In the genomic region with DNA sequence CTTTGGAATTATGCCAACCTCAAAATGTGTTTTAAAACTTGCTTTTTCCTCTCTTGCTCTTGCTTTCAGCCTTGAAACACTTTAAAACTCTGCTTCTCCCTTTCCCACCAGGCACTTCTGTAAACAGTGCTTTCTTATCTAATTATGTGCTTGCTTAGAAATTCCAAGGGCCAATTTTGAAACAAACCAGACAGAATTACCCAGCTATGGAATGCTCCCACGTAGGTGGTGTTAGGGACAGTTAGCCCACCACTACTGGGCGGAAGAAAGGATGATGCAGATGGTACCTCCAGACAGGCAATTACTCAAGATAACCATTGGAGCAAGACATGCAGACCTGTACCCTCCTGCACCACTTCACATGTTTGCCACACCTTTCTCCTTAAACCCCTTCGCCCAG, we compare ENCODE assay signal across 18 cellular contexts.
DNase-seq lines count a peak whose midpoint lies in the region; ATAC-seq and TF ChIP-seq lines count a peak whose summit lies in the region.
"Had no signal": no experiment of that assay in that cellular context is flagged by ENCODE, and none has a peak within 500 bp of the region (broad histone marks: within the 10 kb centered on the region; RNA-seq: fewer than 3 reads in every experiment).

No MANE protein-coding gene starts in this region.

- H3K27me3 Mint-ChIP-seq in mesothelial cell of epicardium (ENCODE audit: low read depth): no peaks in the 10 kb centered on the region
- no peaks in the 10 kb centered on the region for H3K27me3 Mint-ChIP-seq in activated naive CD4-positive, alpha-beta T cell treated with anti-CD3 and anti-CD28 coated beads, Interleukin-2, amount 10 ng/mL, durations not matched to agents 7 days and 5 days
- H3K27me3 Mint-ChIP-seq: B cell; CD4-positive, CD25-positive, alpha-beta regulatory T cell; CD8-positive, alpha-beta memory T cell had no signal

- DNase-seq in ELF-1 (ENCODE audit: low read depth, low spot score): peak; percentile 36
- peak; percentile 28 for DNase-seq in SK-N-DZ (ENCODE audit: low spot score)
- peak; percentile 14 for DNase-seq in hepatocyte (ENCODE audit: low spot score)
- DNase-seq in mesothelial cell of epicardium (ENCODE audit: low spot score in 2 of 2, unreplicated experiment in 2 of 2): no peak
- no peak for DNase-seq in left lung
- DNase-seq in activated naive CD4-positive, alpha-beta T cell treated with anti-CD3 and anti-CD28 coated beads, Interleukin-2, amount 10 ng/mL, durations not matched to agents 7 days and 5 days: no peak
- DNase-seq: C1 segment of cervical spinal cord; CD4-positive, CD25-positive, alpha-beta regulatory T cell; CD8-positive, alpha-beta memory T cell; COR-L47; DMS 273 treated with DMSO at 0.1 percent for 48 hours; DMS53; DND-41; EL; HCEC 1CT had no signal

- H3K27ac ChIP-seq in hepatocyte (no peak overlapping the region), left lung (no peak overlapping the region)
- H3K27ac ChIP-seq: HL-60 had no signal

- H3K36me3 ChIP-seq in hepatocyte (replicated peaks; ENCODE audit: insufficient read depth, low read depth) (no peaks in the 10 kb centered on the region), left lung (no peaks in the 10 kb centered on the region)

- peaks cover 3% of the 10 kb centered on the region for H3K9me3 Mint-ChIP-seq in mesothelial cell of epicardium
- peaks cover 16% of the 10 kb centered on the region for H3K9me3 Mint-ChIP-seq in activated naive CD4-positive, alpha-beta T cell treated with anti-CD3 and anti-CD28 coated beads, Interleukin-2, amount 10 ng/mL, durations not matched to agents 7 days and 5 days

- H3K27me3 ChIP-seq in hepatocyte (no peaks in the 10 kb centered on the region), left lung (no peaks in the 10 kb centered on the region)

- H3K9me3 ChIP-seq in hepatocyte (ENCODE audit: low read depth) (no peaks in the 10 kb centered on the region), left lung (no peaks in the 10 kb centered on the region)

- H2AFZ ChIP-seq in hepatocyte: no peak overlapping the region

- H3K9me2 ChIP-seq in hepatocyte (replicated peaks; ENCODE audit: insufficient read depth): no peaks in the 10 kb centered on the region

- TF ChIP-seq CTCF in hepatocyte (IDR thresholded peaks at IDR 0.05; ENCODE audit: poor library complexity): no peak
- no peak for TF ChIP-seq CTCF in mesothelial cell of epicardium (IDR thresholded peaks at IDR 0.05; ENCODE audit: unreplicated experiment)
- no peak for TF ChIP-seq CTCF in left lung (IDR thresholded peaks at IDR 0.05)

- H3K27ac Mint-ChIP-seq in mesothelial cell of epicardium: peak overlapping the region; percentile 74
- H3K27ac Mint-ChIP-seq in activated naive CD4-positive, alpha-beta T cell treated with anti-CD3 and anti-CD28 coated beads, Interleukin-2, amount 10 ng/mL, durations not matched to agents 7 days and 5 days: no peak overlapping the region
- H3K27ac Mint-ChIP-seq: B cell; CD4-positive, CD25-positive, alpha-beta regulatory T cell; CD8-positive, alpha-beta memory T cell had no signal

- no peak for ATAC-seq in left lung
- ATAC-seq in GM19395 (IDR thresholded peaks at IDR 0.05; ENCODE audit: unreplicated experiment): no peak

- no peaks in the 10 kb centered on the region for H4K20me1 ChIP-seq in hepatocyte (ENCODE audit: insufficient read depth, poor library complexity, severe bottlenecking)

- peaks cover 10% of the 10 kb centered on the region for H3K4me1 Mint-ChIP-seq in mesothelial cell of epicardium
- no peaks in the 10 kb centered on the region for H3K4me1 Mint-ChIP-seq in activated naive CD4-positive, alpha-beta T cell treated with anti-CD3 and anti-CD28 coated beads, Interleukin-2, amount 10 ng/mL, durations not matched to agents 7 days and 5 days
- H3K4me1 Mint-ChIP-seq: B cell; CD4-positive, CD25-positive, alpha-beta regulatory T cell; CD8-positive, alpha-beta memory T cell had no signal

- H3K4me1 ChIP-seq in hepatocyte (ENCODE audit: insufficient read depth) (peaks cover 7% of the 10 kb centered on the region), left lung (no peaks in the 10 kb centered on the region)

- H3K79me2 ChIP-seq in hepatocyte: no peaks in the 10 kb centered on the region

- CTCF ChIA-PET in activated naive CD4-positive, alpha-beta T cell treated with anti-CD3 and anti-CD28 coated beads, Interleukin-2, amount 10 ng/mL, durations not matched to agents 7 days and 5 days (lab: Charles Lee): no interaction called here

- no peak overlapping the region for H3K4me3 ChIP-seq in hepatocyte
- H3K4me3 ChIP-seq in left lung: no peak overlapping the region

- WGBS in hepatocyte (ENCODE audit: low lambda C conversion rate, missing lambda C conversion rate): 42% methylated on average over 3 of the region's 3 CpGs

- H3K36me3 Mint-ChIP-seq in mesothelial cell of epicardium: no peaks in the 10 kb centered on the region
- H3K36me3 Mint-ChIP-seq in activated naive CD4-positive, alpha-beta T cell treated with anti-CD3 and anti-CD28 coated beads, Interleukin-2, amount 10 ng/mL, durations not matched to agents 7 days and 5 days: no peaks in the 10 kb centered on the region
- H3K36me3 Mint-ChIP-seq: CD4-positive, CD25-positive, alpha-beta regulatory T cell; CD8-positive, alpha-beta memory T cell had no signal

- peak overlapping the region; percentile 30 for H3K4me2 ChIP-seq in hepatocyte

- intact Hi-C loops in left lung (cut with DNase I): no loop called here

- no peak overlapping the region for H3K4me3 Mint-ChIP-seq in mesothelial cell of epicardium
- no peak overlapping the region for H3K4me3 Mint-ChIP-seq in activated naive CD4-positive, alpha-beta T cell treated with anti-CD3 and anti-CD28 coated beads, Interleukin-2, amount 10 ng/mL, durations not matched to agents 7 days and 5 days
- H3K4me3 Mint-ChIP-seq: B cell; CD4-positive, CD25-positive, alpha-beta regulatory T cell; CD8-positive, alpha-beta memory T cell had no signal

Comparison
In these comparisons a context has a peak if more than half of its experiments do, and no peak if none do; other contexts are left out.
1. DNase-seq: peak in ELF-1 (single experiment), SK-N-DZ (single experiment) and hepatocyte (single experiment); none in mesothelial cell of epicardium (0 of 2), left lung (0 of 2) and activated naive CD4-positive, alpha-beta T cell treated with anti-CD3 and anti-CD28 coated beads, Interleukin-2, amount 10 ng/mL, durations not matched to agents 7 days and 5 days (single experiment).